In genomic region chr2:219116776-219117646, GRCh38 we compare ENCODE assay signal across 1 cellular context.
TF ChIP-seq lines count a peak whose summit lies in the region.

No MANE protein-coding gene starts in this region.

TF ChIP-seq in HepG2, 621 proteins besides CTCF, POLR2A, EP300 and RAD21 (continued from another document and continues in another):
- peak; percentile 81 for TF ChIP-seq ARID5B (CRISPR knock-in tag; IDR thresholded peaks at IDR 0.05)
- TF ChIP-seq CBX2 (IDR thresholded peaks at IDR 0.05; ENCODE audit: low read depth, low read length): no peak
- TF ChIP-seq CBX2 (CRISPR knock-in tag; IDR thresholded peaks at IDR 0.05; ENCODE audit: low read depth): 0 out of 2 replicates have a peak, but pooled peaks have one; percentile 33
- TF ChIP-seq ERF (CRISPR knock-in tag; IDR thresholded peaks at IDR 0.05): peak; percentile 52; the same call in 1 of the 2 replicates
- TF ChIP-seq ZBTB10 (CRISPR knock-in tag; IDR thresholded peaks at IDR 0.05; ENCODE audit: borderline replicate concordance): peak; percentile 37; the same call in 1 of the 2 replicates
- no peak for TF ChIP-seq TIGD3 (CRISPR knock-in tag; IDR thresholded peaks at IDR 0.05; ENCODE audit: borderline replicate concordance)
- no peak for TF ChIP-seq ZC3H13 (CRISPR knock-in tag; IDR thresholded peaks at IDR 0.05)
- peak; percentile 37; the same call in 1 of the 2 replicates for TF ChIP-seq ZNF574 (CRISPR knock-in tag; IDR thresholded peaks at IDR 0.05)
- peak; percentile 9; the same call in 1 of the 2 replicates for TF ChIP-seq ZNF770 (CRISPR knock-in tag; IDR thresholded peaks at IDR 0.05)
- peak; percentile 18; the same call in 1 of the 2 replicates for TF ChIP-seq RARA (CRISPR knock-in tag; IDR thresholded peaks at IDR 0.05)
- 0 out of 2 replicates have a peak, but pooled peaks have one; percentile 64 for TF ChIP-seq NPAS2 (CRISPR knock-in tag; IDR thresholded peaks at IDR 0.05; ENCODE audit: borderline replicate concordance)
- 0 out of 2 replicates have a peak, but pooled peaks have one; percentile 47 for TF ChIP-seq THAP7 (CRISPR knock-in tag; IDR thresholded peaks at IDR 0.05)
- TF ChIP-seq STAG1 (CRISPR knock-in tag; IDR thresholded peaks at IDR 0.05): 0 out of 2 replicates have a peak, but pooled peaks have one; percentile 3
- TF ChIP-seq KLF16 (CRISPR knock-in tag; IDR thresholded peaks at IDR 0.05): peak in 1 of 2 experiments; percentile 38; a peak in 1 of 4 replicates
- TF ChIP-seq FOXJ3 (CRISPR knock-in tag; IDR thresholded peaks at IDR 0.05; ENCODE audit: borderline replicate concordance): no peak; the same call in 1 of the 2 replicates
- peak; percentile 17; the same call in 1 of the 2 replicates for TF ChIP-seq ATF2 (CRISPR knock-in tag; IDR thresholded peaks at IDR 0.05)
- peak; percentile 24; the same call in 1 of the 2 replicates for TF ChIP-seq PPARG (CRISPR knock-in tag; conservative IDR thresholded peaks at IDR 0.05)
- no peak for TF ChIP-seq KIAA2018 (CRISPR knock-in tag; IDR thresholded peaks at IDR 0.05; ENCODE audit: borderline replicate concordance)
- peak; percentile 97 for TF ChIP-seq SP5 (CRISPR knock-in tag; IDR thresholded peaks at IDR 0.05; ENCODE audit: borderline replicate concordance, low read depth)
- peak; percentile 90 for TF ChIP-seq ZNF292 (CRISPR knock-in tag; IDR thresholded peaks at IDR 0.05; ENCODE audit: borderline replicate concordance, low read depth)
- TF ChIP-seq ZNF234 (CRISPR knock-in tag; conservative IDR thresholded peaks at IDR 0.05): no peak
- TF ChIP-seq MIER2 (CRISPR knock-in tag; IDR thresholded peaks at IDR 0.05): peak; percentile 60; the same call in 1 of the 2 replicates
